ENCODE assay signal across 8 cellular contexts in the genomic region with DNA sequence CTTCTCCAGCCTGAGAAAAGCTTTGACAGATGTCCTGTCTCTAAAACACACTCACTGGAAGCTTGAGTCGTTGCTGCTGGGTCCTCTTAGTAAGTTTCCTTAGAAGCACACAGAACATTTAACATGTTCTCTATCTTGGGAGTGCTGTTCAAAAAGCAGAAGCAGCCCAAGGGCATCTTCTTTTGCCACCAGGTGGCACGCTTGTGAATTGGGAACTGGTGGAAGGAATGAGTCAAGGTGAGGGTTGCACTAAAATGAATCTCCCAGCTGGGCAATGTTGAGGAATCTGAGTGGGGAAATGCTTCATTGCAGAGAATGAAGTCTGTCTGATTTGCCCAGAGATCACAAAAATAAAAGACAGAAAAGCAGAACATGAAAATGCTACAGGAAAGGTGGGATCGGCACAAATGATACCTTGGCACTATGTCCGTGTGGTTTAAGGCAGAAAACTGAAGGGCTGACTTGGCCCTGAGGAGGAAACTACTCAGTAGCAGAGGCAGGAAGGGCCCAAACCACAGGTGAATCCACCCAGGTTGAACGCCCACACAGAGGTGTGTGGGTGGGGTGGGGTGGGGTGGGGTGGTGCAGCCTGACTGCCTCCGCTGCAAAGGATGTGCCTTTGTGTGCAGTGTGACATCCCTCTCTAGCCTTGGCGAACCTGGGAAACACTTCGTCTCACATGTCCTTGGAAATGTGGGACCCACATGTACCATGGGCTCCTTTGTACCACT. TPM values are rescaled to one million over a fixed set of nuclear protein-coding genes. Genes with fewer than 3 reads are reported as not detected.
A peak's percentile ranks its signal among the peaks of the same experiment; 100 is the strongest.
DNase-seq lines count a peak whose midpoint lies in the region; ATAC-seq and TF ChIP-seq lines count a peak whose summit lies in the region.

No MANE protein-coding gene starts in this region.

- no peak overlapping the region for H3K9ac ChIP-seq in HCT116 (ENCODE audit: low read length)

- peak; percentile 56 for TF ChIP-seq RAD21 in HCT116 (IDR thresholded peaks at IDR 0.05; ENCODE audit: low read depth)

- no peak overlapping the region for H3K4me2 ChIP-seq in HCT116 (ENCODE audit: low read length)

- H3K4me1 ChIP-seq in HCT116 (ENCODE audit: control insufficient read depth in 1 of 2, insufficient read depth in 2 of 2, low read length in 2 of 2) (no peaks in the 10 kb centered on the region), Peyer's patch (no peaks in the 10 kb centered on the region), right lobe of liver (no peaks in the 10 kb centered on the region)

- intact Hi-C loops in HCT116 (cut with micrococcal nuclease) = loop anchor here (1.0 to 2.0 kb wide), 2 partner anchors 157 to 278 kb away; no protein-coding TSS in a partner anchor
- intact Hi-C loops in right lobe of liver (cut with DNase I) = no loop called here

- POLR2A ChIA-PET in HCT116 (lab: Charles Lee) = no interaction called here

- BruUV-seq in HCT116 (replicated peaks; lab: Mats Ljungman, UMichigan) = no TSS peak

- ATAC-seq in HCT116 = peak; percentile 77
- peak in 1 of 4 donors; percentile 38 for ATAC-seq in right lobe of liver
- ATAC-seq in HG03108 (IDR thresholded peaks at IDR 0.05; ENCODE audit: unreplicated experiment) = no peak

- peak; percentile 25 for DNase-seq in EH (ENCODE audit: low read depth)
- DNase-seq in HCT116 (ENCODE audit: low read depth, low spot score) = peak; percentile 37
- DNase-seq in Peyer's patch = peak in 2 of 3 donors; percentile 49 to 65
- peak; percentile 28 for DNase-seq in activated gamma-delta T cell treated with anti-CD3 and anti-CD28 coated beads, Interleukin-2, amount 50 U/mL, for 16 hours (ENCODE audit: low read depth)
- no peak for DNase-seq in right lobe of liver
- DNase-seq in DMS114 treated with DMSO at 0.1 percent for 48 hours (lab: John Stamatoyannopoulos, UW; ENCODE audit: unreplicated experiment) = no peak
- DNase-seq in Ammon's horn (ENCODE audit: low spot score) = no peak

- 56% methylated on average over 5 of the region's 8 CpGs for WGBS in right lobe of liver (ENCODE audit: insufficient coverage, low coverage, low lambda C conversion rate, missing lambda C conversion rate)

- H3K27ac ChIP-seq in HCT116 (ENCODE audit: low read depth, low read length) (no peak overlapping the region), Peyer's patch (no peak overlapping the region), right lobe of liver (no peak overlapping the region)

- H3K9me3 ChIP-seq in HCT116 (ENCODE audit: control insufficient read depth in 1 of 2, insufficient read depth in 1 of 2, low read depth in 1 of 2, low read length in 2 of 2) = no peaks in the 10 kb centered on the region
- no peaks in the 10 kb centered on the region for H3K9me3 ChIP-seq in Peyer's patch
- no peaks in the 10 kb centered on the region for H3K9me3 ChIP-seq in right lobe of liver

- no peaks in the 10 kb centered on the region for H4K20me1 ChIP-seq in HCT116 (ENCODE audit: insufficient read depth)

- H3K36me3 ChIP-seq in HCT116 (ENCODE audit: control insufficient read depth in 1 of 2, insufficient read depth in 2 of 2, low read length in 2 of 2) (no peaks in the 10 kb centered on the region), Peyer's patch (no peaks in the 10 kb centered on the region), right lobe of liver (no peaks in the 10 kb centered on the region)

- CTCF ChIA-PET in HCT116 (lab: Charles Lee) = interaction anchor here (2.7 kb wide), 1 partner anchor 277 kb away, joined by 17 read pairs; no protein-coding TSS in a partner anchor

- no peaks in the 10 kb centered on the region for H3K79me2 ChIP-seq in HCT116 (ENCODE audit: insufficient read depth, low read length)

- no peak for TF ChIP-seq POLR2A in HCT116 (IDR thresholded peaks at IDR 0.05; ENCODE audit: borderline replicate concordance, extremely low read depth, insufficient read depth, insufficient read length)
- no peak for TF ChIP-seq POLR2A in Peyer's patch (IDR thresholded peaks at IDR 0.05)
- no peak for TF ChIP-seq POLR2A in right lobe of liver (IDR thresholded peaks at IDR 0.05)

- H2AFZ ChIP-seq in HCT116 (ENCODE audit: low read depth, low read length, poor library complexity, severe bottlenecking) = no peak overlapping the region

- peaks cover 4% of the 10 kb centered on the region; the same call in 1 of the 2 replicates for H3K27me3 ChIP-seq in HCT116 (ENCODE audit: insufficient read depth, low read length)
- no peaks in the 10 kb centered on the region for H3K27me3 ChIP-seq in Peyer's patch
- H3K27me3 ChIP-seq in right lobe of liver = no peaks in the 10 kb centered on the region

- TF ChIP-seq CTCF in HCT116 (IDR thresholded peaks at IDR 0.05 in 2 of 3, conservative IDR thresholded peaks at IDR 0.05 in 1 of 3; ENCODE audit: borderline replicate concordance in 1 of 3, insufficient read depth in 1 of 3, low read depth in 2 of 3, low read length in 2 of 3) (peak; percentile 49 to 72 (median 67); a peak in 5 of 6 replicates), Peyer's patch (IDR thresholded peaks at IDR 0.05) (peak in 5 of 6 experiments; percentile 26 to 38 (median 30)), right lobe of liver (IDR thresholded peaks at IDR 0.05) (peak; percentile 5 to 33 (median 14))

- H3K4me3 ChIP-seq in HCT116 (replicated peaks in 1 of 2; ENCODE audit: low read depth in 1 of 2, low read length in 2 of 2) (no peak overlapping the region), Peyer's patch (no peak overlapping the region), right lobe of liver (no peak overlapping the region)

- RAD21 ChIA-PET in HCT116 (lab: Charles Lee; ENCODE audit: low non-redundant PET in 1 of 2, low total read pairs in 2 of 2, uncharacterized antibody in 2 of 2, unreplicated experiment in 2 of 2) = no interaction called here

- no peaks in the 10 kb centered on the region for H3K9me2 ChIP-seq in HCT116 (ENCODE audit: insufficient read depth)

TF ChIP-seq in HCT116, 20 proteins besides CTCF, POLR2A, EP300 and RAD21:
- TF ChIP-seq TCF7L2 (IDR thresholded peaks at IDR 0.05; ENCODE audit: borderline replicate concordance, extremely low read depth, insufficient read depth, insufficient read length) = no peak

RNA-seq across cellular contexts. Expression of a gene that starts 26.0 kb away (rescaled TPM):
- total RNA-seq in HCT116 (2021; ENCODE audit: unreplicated experiment) (not detected), Peyer's patch (10 to 100 TPM in 1 of 4 donors, 1 to 10 TPM in 3; 4.4 to 21.5 (median 9.5) TPM), right lobe of liver (1 to 10 TPM in 2 of 6 experiments, under 1 TPM in 4; 0.19 to 1.6 (median 0.77) TPM)
- polyA plus RNA-seq in HCT116 (2012) = not detected in 2 replicates

Comparison
In these comparisons a context has a peak if more than half of its experiments do, and no peak if none do; other contexts are left out.
1. DNase-seq: peak in EH (single experiment), HCT116 (single experiment), Peyer's patch (2 of 3) and activated gamma-delta T cell treated with anti-CD3 and anti-CD28 coated beads, Interleukin-2, amount 50 U/mL, for 16 hours (single experiment); none in right lobe of liver (0 of 3), DMS114 treated with DMSO at 0.1 percent for 48 hours (single experiment) and Ammon's horn (single experiment).
2. CTCF ChIP-seq: peak in every context shown above with its lines; median percentile 67 in HCT116; 30 in Peyer's patch; 14 in right lobe of liver.